ENCODE assay signal across 8 cellular contexts in the genomic region with DNA sequence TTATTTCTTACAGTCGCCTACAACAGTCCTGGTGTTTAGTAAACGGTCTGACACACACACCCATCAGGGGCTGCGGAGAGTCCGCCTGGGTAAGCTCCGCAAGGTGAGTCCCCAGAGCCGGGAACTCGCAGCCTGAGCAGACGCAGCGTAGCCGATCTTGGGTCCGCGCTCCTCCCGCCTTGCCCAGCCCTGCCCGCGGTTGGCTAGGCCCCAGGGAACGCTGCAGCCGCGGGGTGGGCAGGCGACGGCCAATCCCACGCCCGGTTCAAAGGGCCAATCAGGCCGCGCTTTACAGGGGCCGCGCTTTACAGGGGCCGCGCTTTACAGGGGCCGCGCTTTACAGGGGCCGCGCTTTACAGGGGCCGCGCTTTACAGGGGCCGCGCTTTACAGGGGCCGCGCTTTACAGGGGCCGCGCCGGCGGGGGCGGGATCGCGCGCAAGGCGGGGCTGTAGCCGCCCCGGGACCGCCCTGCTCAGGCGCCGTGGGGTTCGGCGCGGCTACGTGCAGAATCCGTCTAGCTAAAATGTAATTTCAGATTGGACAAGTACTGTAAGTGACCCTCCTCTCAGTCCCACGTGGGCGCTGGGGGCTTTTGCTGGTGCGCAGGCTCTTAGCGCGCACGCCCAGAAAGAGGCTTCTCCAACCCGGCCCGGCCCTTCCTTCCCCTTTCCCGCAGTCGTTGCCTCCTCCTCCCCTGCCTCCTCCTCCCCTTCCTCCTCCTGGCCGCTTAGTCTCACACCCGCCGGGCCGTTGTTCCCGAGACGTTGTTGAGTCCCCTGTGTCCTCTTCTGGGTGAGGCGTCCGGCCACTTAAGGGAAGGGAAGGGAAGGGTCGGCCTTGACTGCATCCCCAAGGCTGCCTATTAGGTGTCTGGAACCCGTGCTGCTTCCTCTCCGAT. TPM values are rescaled to one million over a fixed set of nuclear protein-coding genes. Genes with fewer than 3 reads are reported as not detected.
A peak's percentile ranks its signal among the peaks of the same experiment; 100 is the strongest.
DNase-seq lines count a peak whose midpoint lies in the region; ATAC-seq and TF ChIP-seq lines count a peak whose summit lies in the region.

A gene with protein sequence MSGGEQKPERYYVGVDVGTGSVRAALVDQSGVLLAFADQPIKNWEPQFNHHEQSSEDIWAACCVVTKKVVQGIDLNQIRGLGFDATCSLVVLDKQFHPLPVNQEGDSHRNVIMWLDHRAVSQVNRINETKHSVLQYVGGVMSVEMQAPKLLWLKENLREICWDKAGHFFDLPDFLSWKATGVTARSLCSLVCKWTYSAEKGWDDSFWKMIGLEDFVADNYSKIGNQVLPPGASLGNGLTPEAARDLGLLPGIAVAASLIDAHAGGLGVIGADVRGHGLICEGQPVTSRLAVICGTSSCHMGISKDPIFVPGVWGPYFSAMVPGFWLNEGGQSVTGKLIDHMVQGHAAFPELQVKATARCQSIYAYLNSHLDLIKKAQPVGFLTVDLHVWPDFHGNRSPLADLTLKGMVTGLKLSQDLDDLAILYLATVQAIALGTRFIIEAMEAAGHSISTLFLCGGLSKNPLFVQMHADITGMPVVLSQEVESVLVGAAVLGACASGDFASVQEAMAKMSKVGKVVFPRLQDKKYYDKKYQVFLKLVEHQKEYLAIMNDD (plus strand): TSS at position 737 of the 899 bp plus-strand sequence. CDS start 24,456 bp downstream, outside the sequence.

- DNase-seq in NCI-H1048 (lab: John Stamatoyannopoulos, UW) = peak; percentile 87
- peak; percentile 81 to 87 for DNase-seq in activated naive CD4-positive, alpha-beta T cell treated with anti-CD3 and anti-CD28 coated beads, Interleukin-2, amount 50 U/mL, for 72 hours (ENCODE audit: low spot score in 2 of 2)
- peak; percentile 77 for DNase-seq in glomerular endothelial cell (ENCODE audit: extremely low read depth, low read depth, low spot score)
- DNase-seq in omental fat pad (ENCODE audit: low spot score) = peak; percentile 78
- peak; percentile 97 for DNase-seq in testis

- peaks cover 19% of the 10 kb centered on the region for H3K4me1 ChIP-seq in testis

- TF ChIP-seq CTCF in omental fat pad (IDR thresholded peaks at IDR 0.05) (no peak), testis (IDR thresholded peaks at IDR 0.05) (no peak)

- 0% methylated on average over 11 to 69 of the region's 78 CpGs for WGBS in testis, 2 donors

- TF ChIP-seq POLR2A in testis (IDR thresholded peaks at IDR 0.05) = peak; percentile 22

- intact Hi-C loops in testis (cut with DNase I; ENCODE audit: low total_unique reads) = loop anchor here (10.0 kb wide), 1 partner anchor 512 kb away; a partner anchor contains a TSS

- peaks cover 0 to 20% of the 10 kb centered on the region in 2 donors for H3K36me3 Mint-ChIP-seq in activated naive CD4-positive, alpha-beta T cell treated with anti-CD3 and anti-CD28 coated beads, Interleukin-2, amount 50 U/mL, for 72 hours

- ATAC-seq in HG02588 (IDR thresholded peaks at IDR 0.05; ENCODE audit: unreplicated experiment) (peak; percentile 91), SK-N-SH treated with all-trans-retinoic acid at 6 μM for 48 hours (peak; percentile 97), omental fat pad (ENCODE audit: low FRiP score) (peak; percentile 94)
- peak; percentile 91 to 95 for ATAC-seq in activated naive CD4-positive, alpha-beta T cell treated with anti-CD3 and anti-CD28 coated beads, Interleukin-2, amount 50 U/mL, for 72 hours

- H3K9me3 Mint-ChIP-seq in activated naive CD4-positive, alpha-beta T cell treated with anti-CD3 and anti-CD28 coated beads, Interleukin-2, amount 50 U/mL, for 72 hours = peaks cover 0 to 5% of the 10 kb centered on the region in 2 donors

- H3K4me3 ChIP-seq in GM08714 (ENCODE audit: low read length) = peak within 1 kb of the TSS; percentile 86
- peak within 1 kb of the TSS; percentile 59 to 65 for H3K4me3 ChIP-seq in testis

- no peaks in the 10 kb centered on the region for H3K27me3 ChIP-seq in testis

- H3K27ac ChIP-seq in testis = peak within 1 kb of the TSS; percentile 92 to 95

- no peaks in the 10 kb centered on the region for H3K9me3 ChIP-seq in testis

- no peaks in the 10 kb centered on the region for H3K36me3 ChIP-seq in testis (ENCODE audit: low read depth, missing control alignments)

- peak within 1 kb of the TSS; percentile 88 to 94 for H3K27ac Mint-ChIP-seq in activated naive CD4-positive, alpha-beta T cell treated with anti-CD3 and anti-CD28 coated beads, Interleukin-2, amount 50 U/mL, for 72 hours

TF ChIP-seq in SK-N-SH treated with all-trans-retinoic acid at 6 μM for 48 hours, 23 proteins besides CTCF, POLR2A, EP300 and RAD21:
- peak; percentile 87; the same call in 1 of the 2 replicates for TF ChIP-seq CSDC2 (CRISPR knock-in tag; IDR thresholded peaks at IDR 0.05)
- TF ChIP-seq, protein P1, sequence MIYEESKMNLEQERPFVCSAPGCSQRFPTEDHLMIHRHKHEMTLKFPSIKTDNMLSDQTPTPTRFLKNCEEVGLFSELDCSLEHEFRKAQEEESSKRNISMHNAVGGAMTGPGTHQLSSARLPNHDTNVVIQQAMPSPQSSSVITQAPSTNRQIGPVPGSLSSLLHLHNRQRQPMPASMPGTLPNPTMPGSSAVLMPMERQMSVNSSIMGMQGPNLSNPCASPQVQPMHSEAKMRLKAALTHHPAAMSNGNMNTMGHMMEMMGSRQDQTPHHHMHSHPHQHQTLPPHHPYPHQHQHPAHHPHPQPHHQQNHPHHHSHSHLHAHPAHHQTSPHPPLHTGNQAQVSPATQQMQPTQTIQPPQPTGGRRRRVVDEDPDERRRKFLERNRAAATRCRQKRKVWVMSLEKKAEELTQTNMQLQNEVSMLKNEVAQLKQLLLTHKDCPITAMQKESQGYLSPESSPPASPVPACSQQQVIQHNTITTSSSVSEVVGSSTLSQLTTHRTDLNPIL (CRISPR knock-in tag; IDR thresholded peaks at IDR 0.05; ENCODE audit: low read depth) = no peak
- TF ChIP-seq ZNF8 (CRISPR knock-in tag; IDR thresholded peaks at IDR 0.05) = 0 out of 2 replicates have a peak, but pooled peaks have one; percentile 19
- TF ChIP-seq ZFP3 (CRISPR knock-in tag; IDR thresholded peaks at IDR 0.05) = peak; percentile 66
- peak; percentile 39; the same call in 1 of the 2 replicates for TF ChIP-seq ISL1 (CRISPR knock-in tag; IDR thresholded peaks at IDR 0.05)
- peak; percentile 61; the same call in 1 of the 2 replicates for TF ChIP-seq SNAI2 (CRISPR knock-in tag; IDR thresholded peaks at IDR 0.05)
- TF ChIP-seq BACH2 (CRISPR knock-in tag; IDR thresholded peaks at IDR 0.05; ENCODE audit: borderline replicate concordance) = no peak
- TF ChIP-seq, protein P2, sequence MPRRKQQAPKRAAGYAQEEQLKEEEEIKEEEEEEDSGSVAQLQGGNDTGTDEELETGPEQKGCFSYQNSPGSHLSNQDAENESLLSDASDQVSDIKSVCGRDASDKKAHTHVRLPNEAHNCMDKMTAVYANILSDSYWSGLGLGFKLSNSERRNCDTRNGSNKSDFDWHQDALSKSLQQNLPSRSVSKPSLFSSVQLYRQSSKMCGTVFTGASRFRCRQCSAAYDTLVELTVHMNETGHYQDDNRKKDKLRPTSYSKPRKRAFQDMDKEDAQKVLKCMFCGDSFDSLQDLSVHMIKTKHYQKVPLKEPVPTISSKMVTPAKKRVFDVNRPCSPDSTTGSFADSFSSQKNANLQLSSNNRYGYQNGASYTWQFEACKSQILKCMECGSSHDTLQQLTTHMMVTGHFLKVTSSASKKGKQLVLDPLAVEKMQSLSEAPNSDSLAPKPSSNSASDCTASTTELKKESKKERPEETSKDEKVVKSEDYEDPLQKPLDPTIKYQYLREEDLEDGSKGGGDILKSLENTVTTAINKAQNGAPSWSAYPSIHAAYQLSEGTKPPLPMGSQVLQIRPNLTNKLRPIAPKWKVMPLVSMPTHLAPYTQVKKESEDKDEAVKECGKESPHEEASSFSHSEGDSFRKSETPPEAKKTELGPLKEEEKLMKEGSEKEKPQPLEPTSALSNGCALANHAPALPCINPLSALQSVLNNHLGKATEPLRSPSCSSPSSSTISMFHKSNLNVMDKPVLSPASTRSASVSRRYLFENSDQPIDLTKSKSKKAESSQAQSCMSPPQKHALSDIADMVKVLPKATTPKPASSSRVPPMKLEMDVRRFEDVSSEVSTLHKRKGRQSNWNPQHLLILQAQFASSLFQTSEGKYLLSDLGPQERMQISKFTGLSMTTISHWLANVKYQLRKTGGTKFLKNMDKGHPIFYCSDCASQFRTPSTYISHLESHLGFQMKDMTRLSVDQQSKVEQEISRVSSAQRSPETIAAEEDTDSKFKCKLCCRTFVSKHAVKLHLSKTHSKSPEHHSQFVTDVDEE (CRISPR knock-in tag; IDR thresholded peaks at IDR 0.05) = peak; percentile 91
- peak; percentile 84 for TF ChIP-seq ZNF565 (CRISPR knock-in tag; conservative IDR thresholded peaks at IDR 0.05; ENCODE audit: low read depth)

RNA-seq across cellular contexts. Expression of the gene that starts here (rescaled TPM):
- 10 to 100 TPM; 15.0 to 17.0 TPM for total RNA-seq in activated naive CD4-positive, alpha-beta T cell treated with anti-CD3 and anti-CD28 coated beads, Interleukin-2, amount 50 U/mL, for 72 hours
- total RNA-seq in glomerular endothelial cell = 5.8 and 6.7 TPM in 2 replicates
- total RNA-seq in omental fat pad = 10 to 100 TPM in 3 of 4 donors, 1 to 10 TPM in 1; 4.9 to 20.6 (median 10.7) TPM
- total RNA-seq in testis = 10 to 100 TPM; 32.3 to 32.8 TPM
- 14.6 TPM for polyA plus RNA-seq in testis (ENCODE audit: insufficient read depth, low read depth, low replicate concordance)

Comparison
In these comparisons a context has a peak if more than half of its experiments do, and no peak if none do; other contexts are left out.
1. Peak in every context shown above with its lines: DNase-seq, ATAC-seq, H3K4me3 ChIP-seq and H3K27ac ChIP-seq.